ENCODE assay signal across 19 cellular contexts in the genomic region with DNA sequence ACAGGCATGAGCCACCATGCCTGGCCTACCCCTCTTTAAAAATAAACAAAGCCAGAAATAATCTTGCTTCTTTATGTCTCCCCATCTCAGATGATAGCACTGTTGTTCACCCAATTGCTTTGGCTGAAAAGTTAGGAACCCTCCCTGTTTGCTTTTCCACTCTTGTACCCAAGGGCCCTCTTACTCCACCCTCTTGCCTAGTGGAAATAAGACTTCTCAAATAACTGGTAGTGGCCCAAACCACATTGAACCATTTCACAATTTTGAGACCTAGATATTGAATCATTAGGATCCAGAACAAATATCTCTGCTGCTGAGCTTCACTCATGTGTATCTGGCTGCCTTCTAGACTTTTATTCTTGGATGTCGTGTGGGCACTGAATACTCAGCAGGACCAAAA.
"Had no signal": no experiment of that assay in that cellular context is flagged by ENCODE, and none has a peak within 500 bp of the region (broad histone marks: within the 10 kb centered on the region; RNA-seq: fewer than 3 reads in every experiment).

No MANE protein-coding gene starts in this region.

- H3K27ac ChIP-seq: heart right ventricle, thyroid gland had no signal

- ATAC-seq: activated naive CD4-positive, alpha-beta T cell treated with anti-CD3 and anti-CD28 coated beads, Interleukin-2, amount 50 U/mL, for 72 hours; activated T-helper 17 cell treated with anti-CD3 and anti-CD28 coated beads, Interleukin-2, amount 50 U/mL, for 72 hours; heart right ventricle; left lobe of liver; natural killer cell; stimulated activated naive CD8-positive, alpha-beta T cell treated with anti-CD3 and anti-CD28 coated beads, Interleukin-15, Interleukin-2, amounts not matched to agents 100 U/mL and 50 U/mL, for 24 hours; WTC11 had no signal

- H3K36me3 Mint-ChIP-seq: activated naive CD4-positive, alpha-beta T cell treated with anti-CD3 and anti-CD28 coated beads, Interleukin-2, amount 50 U/mL, for 72 hours; natural killer cell; WTC11 had no signal

- H3K4me1 ChIP-seq: heart right ventricle, thyroid gland had no signal

- H3K36me3 ChIP-seq: heart right ventricle, thyroid gland had no signal

- H3K4me1 Mint-ChIP-seq: activated T-helper 17 cell treated with anti-CD3 and anti-CD28 coated beads, Interleukin-2, amount 50 U/mL, for 72 hours; natural killer cell had no signal

- H3K9me3 Mint-ChIP-seq: activated naive CD4-positive, alpha-beta T cell treated with anti-CD3 and anti-CD28 coated beads, Interleukin-2, amount 50 U/mL, for 72 hours; activated T-helper 17 cell treated with anti-CD3 and anti-CD28 coated beads, Interleukin-2, amount 50 U/mL, for 72 hours; natural killer cell; T-helper 1 cell treated with Interleukin-12 subunit alpha and Interleukin-12 subunit beta and Interleukin-4 antibody, amounts not matched to agents 30 μg/mL and 1 μg/mL, for 36 hours; WTC11 had no signal

- DNase-seq: activated T-cell treated with anti-CD3 and anti-CD28 coated beads, Interleukin-2, amount 50 U/mL, for 1 hour; amniotic stem cell; dermis blood vessel endothelial cell; effector memory CD4-positive, alpha-beta T cell; heart right ventricle; kidney; midbrain; natural killer cell; retina; stimulated activated CD4-positive, alpha-beta T cell treated with anti-CD3 and anti-CD28 coated beads, Interleukin-4, amount 100 ng/mL, for 24 hours; stimulated activated naive CD8-positive, alpha-beta T cell treated with anti-CD3 and anti-CD28 coated beads, Interleukin-15, Interleukin-2, amounts not matched to agents 100 U/mL and 50 U/mL, for 24 hours; substantia nigra; T1000; thyroid gland had no signal

- H3K4me3 ChIP-seq: heart right ventricle, thyroid gland had no signal

- H3K4me3 Mint-ChIP-seq: activated T-helper 17 cell treated with anti-CD3 and anti-CD28 coated beads, Interleukin-2, amount 50 U/mL, for 72 hours; natural killer cell; T-helper 1 cell treated with Interleukin-12 subunit alpha and Interleukin-12 subunit beta and Interleukin-4 antibody, amounts not matched to agents 30 μg/mL and 1 μg/mL, for 36 hours; WTC11 had no signal

- H3K27ac Mint-ChIP-seq: activated naive CD4-positive, alpha-beta T cell treated with anti-CD3 and anti-CD28 coated beads, Interleukin-2, amount 50 U/mL, for 72 hours; activated T-helper 17 cell treated with anti-CD3 and anti-CD28 coated beads, Interleukin-2, amount 50 U/mL, for 72 hours; natural killer cell; T-helper 1 cell treated with Interleukin-12 subunit alpha and Interleukin-12 subunit beta and Interleukin-4 antibody, amounts not matched to agents 30 μg/mL and 1 μg/mL, for 36 hours; WTC11 had no signal

- H3K27me3 ChIP-seq: heart right ventricle, thyroid gland had no signal

- H3K9me3 ChIP-seq: heart right ventricle, thyroid gland had no signal
